Comparison of ENCODE assay signal across 19 cellular contexts in genomic region chr12:116515674-116516073, GRCh38. TPM values are rescaled to one million over a fixed set of nuclear protein-coding genes. Genes with fewer than 3 reads are reported as not detected.
DNase-seq lines count a peak whose midpoint lies in the region; ATAC-seq and TF ChIP-seq lines count a peak whose summit lies in the region.
"Had no signal": no experiment of that assay in that cellular context is flagged by ENCODE, and none has a peak within 500 bp of the region (broad histone marks: within the 10 kb centered on the region; RNA-seq: fewer than 3 reads in every experiment).

No MANE protein-coding gene starts in this region.

- H3K36me3 Mint-ChIP-seq in T-helper 17 cell (ENCODE audit: low read depth) (peaks cover 2% of the 10 kb centered on the region), immature natural killer cell (no peaks in the 10 kb centered on the region)
- H3K36me3 Mint-ChIP-seq: CD8-positive, alpha-beta T cell had no signal

- H3K4me1 ChIP-seq in right atrium auricular region (peaks cover 0 to 3% of the 10 kb centered on the region in 2 donors), testis (no peaks in the 10 kb centered on the region)

- H3K27ac ChIP-seq in right atrium auricular region: no peak overlapping the region
- H3K27ac ChIP-seq in testis: no peak overlapping the region
- H3K27ac ChIP-seq: KMS-11 had no signal

- H3K27ac Mint-ChIP-seq in T-helper 17 cell (peak overlapping the region; percentile 14), immature natural killer cell (no peak overlapping the region)
- H3K27ac Mint-ChIP-seq: CD8-positive, alpha-beta T cell had no signal

- no peak for TF ChIP-seq POLR2A in testis (IDR thresholded peaks at IDR 0.05)

- ATAC-seq in left cardiac atrium (peak; percentile 38 to 52), T-helper 17 cell (no peak), left ventricle myocardium superior (peak; percentile 65)
- ATAC-seq: CD8-positive, alpha-beta T cell had no signal

- H3K27me3 ChIP-seq in right atrium auricular region: no peaks in the 10 kb centered on the region
- H3K27me3 ChIP-seq in testis: no peaks in the 10 kb centered on the region

- intact Hi-C loops in left cardiac atrium (cut with DNase I): no loop called here
- intact Hi-C loops in left ventricle myocardium superior (cut with micrococcal nuclease): no loop called here
- intact Hi-C loops in testis (cut with DNase I; ENCODE audit: low total_unique reads): no loop called here

- H3K9me3 ChIP-seq in right atrium auricular region (no peaks in the 10 kb centered on the region), T-helper 17 cell (ENCODE audit: control insufficient read depth, low read length, poor library complexity, severe bottlenecking) (no peaks in the 10 kb centered on the region), testis (no peaks in the 10 kb centered on the region)
- H3K9me3 ChIP-seq: SK-N-SH had no signal

- H3K27me3 Mint-ChIP-seq in T-helper 17 cell (peaks cover 7% of the 10 kb centered on the region), immature natural killer cell (ENCODE audit: low read depth in 3 of 3) (peaks cover 0 to 5% (median 2%) of the 10 kb centered on the region in 3 donors)

- H3K9me3 Mint-ChIP-seq in immature natural killer cell: no peaks in the 10 kb centered on the region
- H3K9me3 Mint-ChIP-seq: CD8-positive, alpha-beta T cell had no signal

- H3K4me3 ChIP-seq in right atrium auricular region (no peak overlapping the region), testis (no peak overlapping the region)

- no peaks in the 10 kb centered on the region for H3K36me3 ChIP-seq in right atrium auricular region
- H3K36me3 ChIP-seq in testis (ENCODE audit: low read depth, missing control alignments): no peaks in the 10 kb centered on the region

- 48 to 54% methylated on average over 5 of the region's 5 CpGs for WGBS in testis, 2 donors

- TF ChIP-seq CTCF in right atrium auricular region (IDR thresholded peaks at IDR 0.05): no peak
- TF ChIP-seq CTCF in testis (IDR thresholded peaks at IDR 0.05): no peak

- H3K4me3 Mint-ChIP-seq in T-helper 17 cell: no peak overlapping the region
- no peak overlapping the region for H3K4me3 Mint-ChIP-seq in immature natural killer cell
- H3K4me3 Mint-ChIP-seq: CD8-positive, alpha-beta T cell had no signal

- DNase-seq in left cardiac atrium (no peak), right atrium auricular region (ENCODE audit: low spot score) (no peak), T-helper 17 cell (no peak), left ventricle myocardium superior (no peak), testis (peak; percentile 41), DMS 273 (lab: John Stamatoyannopoulos, UW; ENCODE audit: unreplicated experiment) (no peak), immature natural killer cell (no peak)
- no peak for DNase-seq in activated CD4-positive, alpha-beta T cell treated with anti-CD3 and anti-CD28 coated beads for 4 hours
- DNase-seq: CD8-positive, alpha-beta T cell; DMS153; IMR-90; NCI-H1694; NCI-H2081 treated with DMSO at 0.1 percent for 48 hours; NCI-H2171 treated with DMSO at 0.1 percent for 48 hours; NCI-H446; NCI-H526; SHP77; SK-N-SH had no signal

- H3K4me1 Mint-ChIP-seq in T-helper 17 cell (no peaks in the 10 kb centered on the region), immature natural killer cell (no peaks in the 10 kb centered on the region)

RNA-seq across cellular contexts. Expression of gene MAP1LC3B2, which starts 43.5 kb away (rescaled TPM):
- 1 to 10 TPM; 1.3 to 2.1 TPM for total RNA-seq in left cardiac atrium
- 1 to 10 TPM; 1.0 to 1.4 TPM for total RNA-seq in right atrium auricular region
- total RNA-seq in T-helper 17 cell: 1 to 10 TPM in 1 of 2 donors, under 1 TPM in 1; 0.89 to 2.7 TPM
- total RNA-seq in left ventricle myocardium superior: 3.2 TPM
- 1 to 10 TPM; 1.0 to 1.5 TPM for total RNA-seq in testis
- polyA plus RNA-seq in testis (ENCODE audit: insufficient read depth, low read depth, low replicate concordance): 2.1 TPM
- 10 to 100 TPM in 1 of 3 donors, 1 to 10 TPM in 2; 2.4 to 11.3 (median 9.8) TPM for polyA plus RNA-seq in immature natural killer cell
- total RNA-seq: IMR-90 had no signal
